Comparison of ENCODE assay signal across 8 cellular contexts in the genomic region with DNA sequence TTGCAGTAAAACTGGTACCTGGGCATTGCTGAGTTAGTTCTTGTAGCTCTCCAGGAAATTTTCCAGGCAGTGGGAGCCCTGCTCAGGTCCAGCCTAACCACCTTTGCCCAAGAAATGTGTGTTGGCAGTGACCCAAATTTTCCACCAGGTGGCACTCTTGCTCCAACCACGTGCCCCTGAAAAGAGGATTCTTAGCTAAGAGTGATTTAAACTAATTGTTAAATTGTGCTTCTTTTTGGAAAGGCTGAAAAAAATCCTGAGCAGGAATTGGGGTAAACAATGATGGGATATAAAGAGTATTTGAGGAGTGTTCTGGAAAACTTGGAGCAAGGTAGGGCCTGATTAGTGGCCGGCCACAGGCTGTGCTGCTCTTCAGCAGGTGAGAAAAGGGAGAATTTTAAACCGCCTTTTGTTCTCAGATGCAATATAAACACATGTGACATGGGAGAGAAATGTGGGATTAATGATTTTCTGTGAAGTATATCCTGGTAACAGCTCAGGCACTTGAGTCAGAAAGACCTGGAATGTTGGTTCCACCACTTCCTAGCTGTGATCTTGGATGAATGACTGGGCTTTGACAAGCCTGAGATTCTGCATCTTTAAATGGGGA.
A peak's percentile ranks its signal among the peaks of the same experiment; 100 is the strongest.
DNase-seq lines count a peak whose midpoint lies in the region; ATAC-seq and TF ChIP-seq lines count a peak whose summit lies in the region.

No MANE protein-coding gene starts in this region.

- no peaks in the 10 kb centered on the region for H3F3A ChIP-seq in neural progenitor cell (ENCODE audit: low read depth)

- H3K4me3 ChIP-seq in GM12865 (ENCODE audit: low read depth, low read length) (no peak overlapping the region), SJCRH30 (no peak overlapping the region), neural progenitor cell (no peak overlapping the region), suprapubic skin (no peak overlapping the region)

- DNase-seq in GM12865 (ENCODE audit: low read depth) (peak; percentile 79), HuH-7 (ENCODE audit: low spot score) (peak; percentile 70), SJCRH30 (peak; percentile 55 to 85), fibroblast of the conjunctiva (ENCODE audit: low read depth) (peak; percentile 47), neural progenitor cell (ENCODE audit: low spot score) (peak; percentile 75), suprapubic skin (ENCODE audit: low spot score in 2 of 2) (peak in 1 of 2 donors; percentile 81)
- peak; percentile 56 for DNase-seq in activated T-helper 9 cell treated with anti-CD3 and anti-CD28 coated beads, Interleukin-2, amount 50 U/mL, for 16 hours (ENCODE audit: low read depth)

- H4K20me1 ChIP-seq in neural progenitor cell (ENCODE audit: low read depth) = no peaks in the 10 kb centered on the region

- ATAC-seq in HG03439 (IDR thresholded peaks at IDR 0.05; ENCODE audit: unreplicated experiment) = no peak

- H3K27me3 ChIP-seq in SJCRH30 (no peaks in the 10 kb centered on the region), neural progenitor cell (no peaks in the 10 kb centered on the region), suprapubic skin (no peaks in the 10 kb centered on the region)

- no peak overlapping the region for H3K27ac ChIP-seq in SJCRH30
- H3K27ac ChIP-seq in neural progenitor cell = no peak overlapping the region
- no peak overlapping the region for H3K27ac ChIP-seq in suprapubic skin

- 80% methylated on average over 2 of the region's 3 CpGs for WGBS in suprapubic skin

- no peaks in the 10 kb centered on the region for H3K36me3 ChIP-seq in SJCRH30
- no peaks in the 10 kb centered on the region for H3K36me3 ChIP-seq in neural progenitor cell
- no peaks in the 10 kb centered on the region for H3K36me3 ChIP-seq in suprapubic skin

- TF ChIP-seq EP300 in suprapubic skin (IDR thresholded peaks at IDR 0.05) = no peak

- H3K4me1 ChIP-seq in SJCRH30 = peaks cover 5% of the 10 kb centered on the region; the same call in 1 of the 2 replicates
- peaks cover 4% of the 10 kb centered on the region for H3K4me1 ChIP-seq in neural progenitor cell
- peaks cover 32% of the 10 kb centered on the region for H3K4me1 ChIP-seq in suprapubic skin

- H3K4me3 Mint-ChIP-seq in neural progenitor cell = no peak overlapping the region

- H3K9me3 ChIP-seq in SJCRH30 (replicated peaks) = no peaks in the 10 kb centered on the region
- no peaks in the 10 kb centered on the region for H3K9me3 ChIP-seq in neural progenitor cell (ENCODE audit: low read depth)
- H3K9me3 ChIP-seq in suprapubic skin = no peaks in the 10 kb centered on the region

- H3K4me1 Mint-ChIP-seq in neural progenitor cell = peaks cover 17% of the 10 kb centered on the region

- no peak overlapping the region for H2AFZ ChIP-seq in neural progenitor cell (replicated peaks)

- TF ChIP-seq CTCF in GM12865 (IDR thresholded peaks at IDR 0.05; ENCODE audit: insufficient read depth, low read depth, low read length, missing control alignments) = peak; percentile 81
- TF ChIP-seq CTCF in neural progenitor cell (IDR thresholded peaks at IDR 0.05) = peak; percentile 100
- TF ChIP-seq CTCF in suprapubic skin (IDR thresholded peaks at IDR 0.05) = peak; percentile 80 to 93

- H3K27me3 Mint-ChIP-seq in neural progenitor cell (ENCODE audit: insufficient read depth, low read depth) = peaks cover 7% of the 10 kb centered on the region

- H3K79me2 ChIP-seq in neural progenitor cell (ENCODE audit: low read depth) = no peaks in the 10 kb centered on the region

- H3K9ac ChIP-seq in neural progenitor cell = no peak overlapping the region

- peak overlapping the region; percentile 35 for H3K27ac Mint-ChIP-seq in neural progenitor cell

- peaks cover 18% of the 10 kb centered on the region for H3K9me3 Mint-ChIP-seq in neural progenitor cell

- H3K4me2 ChIP-seq in neural progenitor cell = no peak overlapping the region

- no peak for TF ChIP-seq POLR2A in suprapubic skin (IDR thresholded peaks at IDR 0.05)

- H3K36me3 Mint-ChIP-seq in neural progenitor cell = no peaks in the 10 kb centered on the region
